ENCODE assay signal across 1 cellular context in the genomic region with DNA sequence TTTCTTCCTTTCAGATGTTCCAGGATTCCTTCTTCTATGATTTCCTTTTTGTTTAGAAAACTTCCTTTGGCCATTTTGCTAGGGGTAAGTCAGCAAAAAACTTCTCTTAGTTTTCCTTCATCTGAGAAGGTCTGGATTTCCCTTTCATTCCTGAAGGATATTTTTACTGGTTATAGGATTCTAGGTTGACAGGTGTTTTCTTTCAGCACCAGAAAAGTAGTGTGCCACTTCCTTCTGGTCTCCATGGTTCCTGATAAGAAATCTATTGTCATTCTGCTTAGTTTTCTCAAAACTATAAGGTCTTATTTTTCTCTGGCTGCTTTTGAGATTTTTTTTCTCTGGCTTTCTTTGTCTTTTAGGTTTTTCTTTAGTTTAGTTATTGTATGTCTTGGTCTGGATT.
TF ChIP-seq lines count a peak whose summit lies in the region.

No MANE protein-coding gene starts in this region.

TF ChIP-seq in K562, 482 proteins besides CTCF, POLR2A, EP300 and RAD21 (continued from another document):
- TF ChIP-seq GTF2F1 (IDR thresholded peaks at IDR 0.05; ENCODE audit: low read depth, low read length): no peak
